In genomic region chr10:92263396-92263795, GRCh38 we compare ENCODE assay signal across 25 cellular contexts.
"Had no signal": no experiment of that assay in that cellular context is flagged by ENCODE, and none has a peak within 500 bp of the region (broad histone marks: within the 10 kb centered on the region; RNA-seq: fewer than 3 reads in every experiment).

No MANE protein-coding gene starts in this region.

- H3K27me3 ChIP-seq: gastrocnemius medialis, hepatocyte, ovary, sigmoid colon, stomach, testis, tibial artery, upper lobe of left lung had no signal

- FAIRE-seq: endometrium, kidney, urothelium cell line had no signal

- H3K36me3 ChIP-seq: gastrocnemius medialis, ovary, sigmoid colon, stomach, tibial artery had no signal

- H3K4me3 ChIP-seq: gastrocnemius medialis, hepatocyte, lung, ovary, psoas muscle, sigmoid colon, stomach, testis, tibial artery, upper lobe of left lung had no signal

- ATAC-seq: effector memory CD8-positive, alpha-beta T cell; gastrocnemius medialis; left lobe of liver; natural killer cell; psoas muscle; right cardiac atrium; stimulated activated effector memory CD8-positive, alpha-beta T cell treated with anti-CD3 and anti-CD28 coated beads, Interleukin-12 subunit alpha, Interleukin-12 subunit beta, amount 100 ng/mL, for 72 hours had no signal

- DNase-seq: cortex of kidney; effector memory CD8-positive, alpha-beta T cell; gastrocnemius medialis; head of caudate nucleus; kidney; natural killer cell; occipital lobe; ovary; posterior cingulate gyrus; psoas muscle; right cardiac atrium; sigmoid colon; stimulated activated CD4-positive, alpha-beta T cell treated with anti-CD3 and anti-CD28 coated beads, Interleukin-2, amount 100 ng/mL, for 24 hours; stimulated activated CD4-positive, alpha-beta T cell treated with anti-CD3 and anti-CD28 coated beads, Interleukin-4, amount 100 ng/mL, for 24 hours; stimulated activated naive CD4-positive, alpha-beta T cell treated with Interleukin-2 at 50 U/mL for 16 hours; stomach; testis; tibial artery; upper lobe of left lung had no signal
